Comparison of ENCODE assay signal across 9 cellular contexts in the genomic region with DNA sequence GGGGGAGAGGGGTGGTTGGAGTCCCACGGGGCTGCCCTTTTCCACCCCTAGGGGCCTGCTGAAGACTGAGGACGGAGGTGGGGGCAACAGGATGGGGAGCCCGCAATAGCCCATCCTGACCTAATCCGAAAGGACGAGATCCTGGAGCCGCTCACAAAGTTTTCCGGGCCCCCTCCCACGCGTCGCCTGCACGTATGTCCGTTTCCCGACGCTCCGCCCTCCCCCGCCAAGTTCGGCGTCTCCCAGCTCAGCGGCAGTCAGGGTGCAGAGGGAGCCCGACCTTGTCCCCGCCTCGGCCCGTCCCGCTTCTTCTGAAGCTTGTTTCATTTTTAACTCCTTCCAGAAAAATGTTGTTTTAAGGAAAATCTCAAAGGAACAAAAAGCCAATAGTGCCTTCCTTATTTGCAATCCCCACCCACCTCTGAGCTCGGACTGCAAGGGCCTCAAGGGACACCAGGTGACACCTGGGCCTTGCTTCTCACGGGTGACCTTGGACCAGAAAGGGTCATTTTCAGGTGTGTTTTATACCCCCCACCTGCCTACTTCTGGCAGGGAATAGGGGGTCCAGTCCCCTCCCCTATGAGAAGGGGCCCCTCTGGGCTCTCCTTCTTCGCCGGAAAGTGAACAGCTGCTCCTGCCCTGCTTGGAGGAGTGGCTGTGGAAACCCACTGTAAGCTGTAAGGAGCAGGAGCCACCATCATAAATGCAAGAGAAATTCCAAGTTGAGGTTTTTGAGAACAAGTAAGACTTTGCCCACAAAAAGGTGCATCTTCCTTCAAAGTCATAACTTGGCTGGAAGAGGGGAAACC. TPM values are rescaled to one million over a fixed set of nuclear protein-coding genes. Genes with fewer than 3 reads are reported as not detected.
DNase-seq lines count a peak whose midpoint lies in the region; ATAC-seq, FAIRE-seq and TF ChIP-seq lines count a peak whose summit lies in the region.
"Had no signal": no experiment of that assay in that cellular context is flagged by ENCODE, and none has a peak within 500 bp of the region (broad histone marks: within the 10 kb centered on the region; RNA-seq: fewer than 3 reads in every experiment).

No MANE protein-coding gene starts in this region.

- FAIRE-seq in pancreas (lab: Jason Lieb, UNC), result no peak
- FAIRE-seq: TTC549 had no signal

- peak overlapping the region; percentile 86 for H3K4me3 ChIP-seq in SJSA1
- peak overlapping the region; percentile 21 to 76 (median 68) for H3K4me3 ChIP-seq in pancreas

- intact Hi-C loops in Right ventricle myocardium inferior (cut with DNase I) (loop anchor here (5.0 kb wide), 3 partner anchors 157 to 367 kb away; no protein-coding TSS in a partner anchor), pancreas (cut with DNase I) (no loop called here)

- DNase-seq in COLO668 (lab: John Stamatoyannopoulos, UW; ENCODE audit: unreplicated experiment) (peak; percentile 9), SJSA1 (ENCODE audit: low read depth in 1 of 2, low spot score in 2 of 2) (no peak), Right ventricle myocardium inferior (ENCODE audit: missing footprints) (peak; percentile 79), pancreas (peak; percentile 73 to 87 (median 78)), SIG-M5 (lab: John Stamatoyannopoulos, UW) (no peak), erythroblast (lab: John Stamatoyannopoulos, UW) (no peak)
- DNase-seq in activated effector memory CD4-positive, alpha-beta T cell treated with Interleukin-2 at 50 U/mL for 16 hours, result no peak

- H3K36me3 ChIP-seq in SJSA1 (no peaks in the 10 kb centered on the region; the same call in none of the 2 replicates), pancreas (no peaks in the 10 kb centered on the region)

- WGBS in pancreas, 2 donors, result 5 to 6% methylated on average over 26 to 28 of the region's 28 CpGs

- 0 out of 2 replicates have a peak, but pooled peaks cover 2% of the 10 kb centered on the region for H3K9me3 ChIP-seq in SJSA1 (replicated peaks)
- H3K9me3 ChIP-seq in pancreas, result no peaks in the 10 kb centered on the region

- no peak overlapping the region for H3K27ac ChIP-seq in SJSA1
- peak overlapping the region; percentile 83 to 92 (median 86) for H3K27ac ChIP-seq in pancreas

- TF ChIP-seq POLR2A in erythroblast (IDR thresholded peaks at IDR 0.05; ENCODE audit: low read length), result no peak

- no peak for TF ChIP-seq CTCF in pancreas (IDR thresholded peaks at IDR 0.05)

- peaks cover 41% of the 10 kb centered on the region for H3K4me1 ChIP-seq in SJSA1 (replicated peaks)
- H3K4me1 ChIP-seq in pancreas, result no peaks in the 10 kb centered on the region

- H3K27me3 ChIP-seq in SJSA1 (replicated peaks), result peaks cover 47% of the 10 kb centered on the region
- H3K27me3 ChIP-seq in pancreas, result no peaks in the 10 kb centered on the region

- ATAC-seq in Right ventricle myocardium inferior, result peak; percentile 15
- ATAC-seq in pancreas, result peak; percentile 33 to 43 (median 38)
- no peak for ATAC-seq in GM18502 (IDR thresholded peaks at IDR 0.05; ENCODE audit: poor library complexity, unreplicated experiment)

RNA-seq across cellular contexts. Expression of a gene that starts 3.4 kb away (rescaled TPM):
- total RNA-seq in SJSA1 (2014; rRNA removed; shearing (Covaris generic)), result 3.0 and 5.4 TPM in 2 replicates
- total RNA-seq in Right ventricle myocardium inferior (8.8 TPM), pancreas (1 to 10 TPM; 2.9 to 5.1 (median 3.2) TPM)
- 1 to 10 TPM in 1 of 2 donors, under 1 TPM in 1; 0.61 to 2.4 TPM for polyA plus RNA-seq in pancreas

Comparison
In these comparisons a context has a peak if more than half of its experiments do, and no peak if none do; other contexts are left out.
1. DNase-seq: peak in COLO668 (single experiment), Right ventricle myocardium inferior (single experiment) and pancreas (6 of 6); none in SJSA1 (0 of 2), activated effector memory CD4-positive, alpha-beta T cell treated with Interleukin-2 at 50 U/mL for 16 hours (single experiment), SIG-M5 (single experiment) and erythroblast (0 of 2).